In the genomic region with DNA sequence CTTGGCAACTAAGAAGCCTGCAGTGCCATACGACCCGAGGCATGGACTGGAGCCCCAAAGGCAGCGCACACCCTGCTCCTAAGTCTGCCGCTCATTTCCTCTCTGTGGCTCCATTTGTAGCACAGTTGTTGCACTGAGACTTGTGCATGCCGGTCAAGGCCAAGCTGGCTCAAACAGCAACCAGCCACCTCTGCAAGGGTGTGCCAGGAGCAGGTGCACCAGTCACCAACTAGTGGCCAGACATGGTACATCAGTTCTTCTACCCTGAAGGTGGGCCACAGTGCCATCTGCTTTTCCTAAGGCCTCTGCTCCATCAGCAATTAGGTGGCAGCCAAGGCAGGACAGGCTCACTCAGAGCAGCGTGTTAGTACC, we compare ENCODE assay signal across 13 cellular contexts. TPM values are rescaled to one million over a fixed set of nuclear protein-coding genes. Genes with fewer than 3 reads are reported as not detected.
"Had no signal": no experiment of that assay in that cellular context is flagged by ENCODE, and none has a peak within 500 bp of the region (broad histone marks: within the 10 kb centered on the region; RNA-seq: fewer than 3 reads in every experiment).

No MANE protein-coding gene starts in this region.

RNA-seq across cellular contexts. Expression of a gene that starts 54.4 kb away (rescaled TPM):
- total RNA-seq: activated CD4-positive, alpha-beta memory T cell treated with anti-CD3 and anti-CD28 coated beads, Interleukin-2, amount 10 ng/mL, durations not matched to agents 7 days and 5 days; activated CD4-positive, alpha-beta T cell treated with anti-CD3 and anti-CD28 coated beads, Interleukin-2, amount 10 ng/mL, durations not matched to agents 7 days and 5 days; activated T-cell treated with anti-CD3 and anti-CD28 coated beads, Interleukin-2, amount 50 U/mL, for 4 hours; activated T-helper 17 cell treated with anti-CD3 and anti-CD28 coated beads, Interleukin-2, amount 50 U/mL, for 72 hours; esophagus mucosa; foreskin keratinocyte; heart left ventricle; left lung; mesenteric fat pad; myocyte; natural killer cell treated with Interleukin-12 subunit alpha and Interleukin-12 subunit beta and Interleukin-15 and Interleukin-18, amount 100 ng/mL, for 72 hours; posterior vena cava had no signal
- polyA plus RNA-seq: foreskin keratinocyte, heart left ventricle, urinary bladder had no signal
